ENCODE assay signal across 8 cellular contexts in genomic region chr4:125085-125820, GRCh38. TPM values are rescaled to one million over a fixed set of nuclear protein-coding genes. Genes with fewer than 3 reads are reported as not detected.
DNase-seq lines count a peak whose midpoint lies in the region; ATAC-seq and TF ChIP-seq lines count a peak whose summit lies in the region.

No MANE protein-coding gene starts in this region.

- POLR2A ChIA-PET in CD8-positive, alpha-beta T cell (lab: Charles Lee) = interaction anchor here (0.6 to 2.2 kb wide), 9 partner anchors 8 to 349 kb away, joined by 3 to 16 read pairs (median 4); partner anchors contain the start of gene ZNF141
- POLR2A ChIA-PET in activated CD8-positive, alpha-beta T cell treated with anti-CD3 and anti-CD28 coated beads, Interleukin-2, amount 10 ng/mL, durations not matched to agents 7 days and 5 days (lab: Charles Lee) = interaction anchor here (0.6 to 2.7 kb wide), 9 partner anchors 8 to 373 kb away, joined by 3 to 15 read pairs (median 4); partner anchors contain the start of gene ZNF141

- peak overlapping the region; percentile 91 for H3K9ac ChIP-seq in neural progenitor cell

- H2AFZ ChIP-seq in neural progenitor cell (replicated peaks) = peak overlapping the region; percentile 82

- intact Hi-C loops in CD8-positive, alpha-beta T cell (cut with DNase I, micrococcal nuclease) = loop anchor here (1.0 to 2.0 kb wide), 3 partner anchors 8 to 212 kb away; partner anchors contain the start of gene ZNF141 (in 1 of the 2)

- H3K27me3 Mint-ChIP-seq in CD8-positive, alpha-beta T cell (ENCODE audit: low read depth) = no peaks in the 10 kb centered on the region
- H3K27me3 Mint-ChIP-seq in activated CD8-positive, alpha-beta T cell treated with anti-CD3 and anti-CD28 coated beads, Interleukin-2, amount 10 ng/mL, durations not matched to agents 7 days and 5 days (ENCODE audit: low read depth) = no peaks in the 10 kb centered on the region
- H3K27me3 Mint-ChIP-seq in neural progenitor cell (ENCODE audit: insufficient read depth, low read depth) = peaks cover 11% of the 10 kb centered on the region

- peak overlapping the region; percentile 96 for H3K4me3 ChIP-seq in CD8-positive, alpha-beta T cell (ENCODE audit: low read depth, low read length)
- peak overlapping the region; percentile 76 for H3K4me3 ChIP-seq in neural progenitor cell

- H3K27ac ChIP-seq in CD8-positive, alpha-beta T cell (ENCODE audit: low read depth, low read length) = peak overlapping the region; percentile 83
- H3K27ac ChIP-seq in KOPT-K1 (ENCODE audit: low read depth, low read length, poor library complexity, severe bottlenecking) (peak overlapping the region; percentile 94), neural progenitor cell (peak overlapping the region; percentile 84)

- DNase-seq in CD8-positive, alpha-beta T cell = peak in 3 of 7 experiments; percentile 16 to 47 (median 45)
- peak; percentile 44 for DNase-seq in activated CD8-positive, alpha-beta T cell treated with anti-CD3 and anti-CD28 coated beads, Interleukin-2, amount 10 ng/mL, durations not matched to agents 7 days and 5 days
- peak; percentile 5 for DNase-seq in fibroblast of the conjunctiva (ENCODE audit: low read depth)
- peak; percentile 50 for DNase-seq in neural progenitor cell (ENCODE audit: low spot score)
- DNase-seq in NCI-H2171 (lab: John Stamatoyannopoulos, UW) = no peak
- DNase-seq in NCI-H2171 treated with DMSO at 0.1 percent for 48 hours (lab: John Stamatoyannopoulos, UW) = no peak

- no peak for TF ChIP-seq CTCF in CD8-positive, alpha-beta T cell (IDR thresholded peaks at IDR 0.05)
- no peak for TF ChIP-seq CTCF in neural progenitor cell (IDR thresholded peaks at IDR 0.05)

- no peaks in the 10 kb centered on the region for H3F3A ChIP-seq in neural progenitor cell (ENCODE audit: low read depth)

- H3K9me3 Mint-ChIP-seq in CD8-positive, alpha-beta T cell = peaks cover 12% of the 10 kb centered on the region
- peaks cover 49% of the 10 kb centered on the region for H3K9me3 Mint-ChIP-seq in activated CD8-positive, alpha-beta T cell treated with anti-CD3 and anti-CD28 coated beads, Interleukin-2, amount 10 ng/mL, durations not matched to agents 7 days and 5 days (ENCODE audit: insufficient read depth)
- H3K9me3 Mint-ChIP-seq in neural progenitor cell = peaks cover 47% of the 10 kb centered on the region

- peaks cover 59% of the 10 kb centered on the region for H3K36me3 Mint-ChIP-seq in CD8-positive, alpha-beta T cell
- peaks cover 80% of the 10 kb centered on the region for H3K36me3 Mint-ChIP-seq in activated CD8-positive, alpha-beta T cell treated with anti-CD3 and anti-CD28 coated beads, Interleukin-2, amount 10 ng/mL, durations not matched to agents 7 days and 5 days (ENCODE audit: low read depth)
- peaks cover 16% of the 10 kb centered on the region for H3K36me3 Mint-ChIP-seq in neural progenitor cell

- H3K27me3 ChIP-seq in CD8-positive, alpha-beta T cell (ENCODE audit: insufficient read depth, low read length) = no peaks in the 10 kb centered on the region
- H3K27me3 ChIP-seq in neural progenitor cell = no peaks in the 10 kb centered on the region

- peaks cover 42% of the 10 kb centered on the region for H3K4me1 Mint-ChIP-seq in CD8-positive, alpha-beta T cell (ENCODE audit: low read depth)
- H3K4me1 Mint-ChIP-seq in activated CD8-positive, alpha-beta T cell treated with anti-CD3 and anti-CD28 coated beads, Interleukin-2, amount 10 ng/mL, durations not matched to agents 7 days and 5 days (ENCODE audit: low read depth) = peaks cover 37% of the 10 kb centered on the region
- peaks cover 10% of the 10 kb centered on the region for H3K4me1 Mint-ChIP-seq in neural progenitor cell

- H4K20me1 ChIP-seq in neural progenitor cell (ENCODE audit: low read depth) = peaks cover 14% of the 10 kb centered on the region

- peak; percentile 7 for ATAC-seq in CD8-positive, alpha-beta T cell
- ATAC-seq in GM19467 (IDR thresholded peaks at IDR 0.05; ENCODE audit: unreplicated experiment) = peak; percentile 4
- peak; percentile 8 for ATAC-seq in activated CD8-positive, alpha-beta T cell treated with anti-CD3 and anti-CD28 coated beads, Interleukin-2, amount 10 ng/mL, durations not matched to agents 7 days and 5 days

- peak overlapping the region; percentile 99 for H3K27ac Mint-ChIP-seq in CD8-positive, alpha-beta T cell
- peak overlapping the region; percentile 97 for H3K27ac Mint-ChIP-seq in activated CD8-positive, alpha-beta T cell treated with anti-CD3 and anti-CD28 coated beads, Interleukin-2, amount 10 ng/mL, durations not matched to agents 7 days and 5 days
- peak overlapping the region; percentile 99 for H3K27ac Mint-ChIP-seq in neural progenitor cell

- H3K4me2 ChIP-seq in neural progenitor cell = peak overlapping the region; percentile 93

- CTCF ChIA-PET in CD8-positive, alpha-beta T cell (lab: Charles Lee) = no interaction called here
- CTCF ChIA-PET in activated CD8-positive, alpha-beta T cell treated with anti-CD3 and anti-CD28 coated beads, Interleukin-2, amount 10 ng/mL, durations not matched to agents 7 days and 5 days (lab: Charles Lee) = no interaction called here

- H3K9me3 ChIP-seq in CD8-positive, alpha-beta T cell (ENCODE audit: low read length) = peaks cover 8% of the 10 kb centered on the region
- H3K9me3 ChIP-seq in KOPT-K1 (ENCODE audit: insufficient read depth, low read length, poor library complexity, severe bottlenecking) (peaks cover 55% of the 10 kb centered on the region), neural progenitor cell (ENCODE audit: low read depth) (peaks cover 10% of the 10 kb centered on the region)

- peaks cover 29% of the 10 kb centered on the region for H3K4me1 ChIP-seq in CD8-positive, alpha-beta T cell (ENCODE audit: insufficient read depth, low read length)
- no peaks in the 10 kb centered on the region for H3K4me1 ChIP-seq in neural progenitor cell

- peaks cover 12% of the 10 kb centered on the region for H3K36me3 ChIP-seq in CD8-positive, alpha-beta T cell (ENCODE audit: insufficient read depth, low read length)
- H3K36me3 ChIP-seq in KOPT-K1 (ENCODE audit: insufficient read depth, low read length) = peaks cover 17% of the 10 kb centered on the region
- peaks cover 7% of the 10 kb centered on the region for H3K36me3 ChIP-seq in neural progenitor cell

- peaks cover 26% of the 10 kb centered on the region for H3K79me2 ChIP-seq in neural progenitor cell (ENCODE audit: low read depth)

- peak overlapping the region; percentile 99 for H3K4me3 Mint-ChIP-seq in CD8-positive, alpha-beta T cell
- H3K4me3 Mint-ChIP-seq in activated CD8-positive, alpha-beta T cell treated with anti-CD3 and anti-CD28 coated beads, Interleukin-2, amount 10 ng/mL, durations not matched to agents 7 days and 5 days = peak overlapping the region; percentile 95
- peak overlapping the region; percentile 99 for H3K4me3 Mint-ChIP-seq in neural progenitor cell

RNA-seq across cellular contexts. Expression of gene ZNF718, which starts 1.0 kb away (rescaled TPM):
- total RNA-seq in CD8-positive, alpha-beta T cell = 1 to 10 TPM; 3.6 to 4.0 TPM
- total RNA-seq in activated CD8-positive, alpha-beta T cell treated with anti-CD3 and anti-CD28 coated beads, Interleukin-2, amount 10 ng/mL, durations not matched to agents 7 days and 5 days = 10 to 100 TPM; 11.5 to 12.4 TPM
- total RNA-seq in neural progenitor cell (ENCODE audit: low replicate concordance) = 11.9 and 15.4 TPM in 2 replicates

Comparison
In these comparisons a context has a peak if more than half of its experiments do, and no peak if none do; other contexts are left out.
1. DNase-seq: peak in activated CD8-positive, alpha-beta T cell treated with anti-CD3 and anti-CD28 coated beads, Interleukin-2, amount 10 ng/mL, durations not matched to agents 7 days and 5 days (single experiment), fibroblast of the conjunctiva (single experiment) and neural progenitor cell (single experiment); none in NCI-H2171 (single experiment) and NCI-H2171 treated with DMSO at 0.1 percent for 48 hours (single experiment).
2. Peak in every context shown above with its lines, with median percentiles within 50 percentile points of each other: ATAC-seq, H3K27ac ChIP-seq, H3K27ac Mint-ChIP-seq and H3K4me3 Mint-ChIP-seq.